ENCODE assay signal across 2 cellular contexts in the genomic region with DNA sequence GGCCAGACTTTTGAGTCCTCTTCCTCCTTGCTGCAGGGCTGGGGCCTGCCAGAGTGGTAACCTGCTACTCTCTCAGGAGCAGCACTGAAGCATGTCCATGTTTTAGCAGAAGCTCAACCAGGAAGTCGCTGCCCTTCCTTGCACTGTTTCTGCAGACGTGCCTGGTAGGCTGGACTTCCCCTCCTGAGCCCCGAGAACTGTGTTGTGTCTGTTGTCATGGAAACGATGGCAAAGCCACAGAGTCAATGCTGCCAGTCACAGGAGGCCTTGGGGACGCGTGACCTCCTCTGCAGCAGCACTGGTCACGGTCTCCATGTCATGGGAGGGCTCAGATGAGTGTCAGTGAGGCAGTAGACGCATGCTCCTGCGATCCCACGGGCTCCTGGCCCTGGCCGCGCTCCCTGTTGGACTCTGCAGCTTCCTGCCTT.
TF ChIP-seq lines count a peak whose summit lies in the region.

No MANE protein-coding gene starts in this region.

TF ChIP-seq in WTC11, 78 proteins besides CTCF, POLR2A, EP300 and RAD21 (continued from another document):
- TF ChIP-seq, protein P1, sequence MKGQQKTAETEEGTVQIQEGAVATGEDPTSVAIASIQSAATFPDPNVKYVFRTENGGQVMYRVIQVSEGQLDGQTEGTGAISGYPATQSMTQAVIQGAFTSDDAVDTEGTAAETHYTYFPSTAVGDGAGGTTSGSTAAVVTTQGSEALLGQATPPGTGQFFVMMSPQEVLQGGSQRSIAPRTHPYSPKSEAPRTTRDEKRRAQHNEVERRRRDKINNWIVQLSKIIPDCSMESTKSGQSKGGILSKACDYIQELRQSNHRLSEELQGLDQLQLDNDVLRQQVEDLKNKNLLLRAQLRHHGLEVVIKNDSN (CRISPR knock-in tag; IDR thresholded peaks at IDR 0.05) = no peak
- TF ChIP-seq FOXJ3 (CRISPR knock-in tag; IDR thresholded peaks at IDR 0.05; ENCODE audit: borderline replicate concordance) (no peak), TP53 (CRISPR knock-in tag; IDR thresholded peaks at IDR 0.05) (no peak), EMX1 (CRISPR knock-in tag; IDR thresholded peaks at IDR 0.05) (no peak), ZNF317 (CRISPR knock-in tag; IDR thresholded peaks at IDR 0.05; ENCODE audit: borderline replicate concordance, low read depth) (no peak), MXD4 (CRISPR knock-in tag; IDR thresholded peaks at IDR 0.05; ENCODE audit: borderline replicate concordance) (no peak), NR2C2 (CRISPR knock-in tag; IDR thresholded peaks at IDR 0.05) (no peak), NFE2L1 (CRISPR knock-in tag; IDR thresholded peaks at IDR 0.05) (no peak), CREB1 (CRISPR knock-in tag; IDR thresholded peaks at IDR 0.05) (no peak), JUN (CRISPR knock-in tag; IDR thresholded peaks at IDR 0.05) (no peak), SP1 (CRISPR knock-in tag; conservative IDR thresholded peaks at IDR 0.05) (no peak)
- TF ChIP-seq, protein P2, sequence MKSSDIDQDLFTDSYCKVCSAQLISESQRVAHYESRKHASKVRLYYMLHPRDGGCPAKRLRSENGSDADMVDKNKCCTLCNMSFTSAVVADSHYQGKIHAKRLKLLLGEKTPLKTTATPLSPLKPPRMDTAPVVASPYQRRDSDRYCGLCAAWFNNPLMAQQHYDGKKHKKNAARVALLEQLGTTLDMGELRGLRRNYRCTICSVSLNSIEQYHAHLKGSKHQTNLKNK (CRISPR knock-in tag; IDR thresholded peaks at IDR 0.05) = no peak
- TF ChIP-seq, protein P3, sequence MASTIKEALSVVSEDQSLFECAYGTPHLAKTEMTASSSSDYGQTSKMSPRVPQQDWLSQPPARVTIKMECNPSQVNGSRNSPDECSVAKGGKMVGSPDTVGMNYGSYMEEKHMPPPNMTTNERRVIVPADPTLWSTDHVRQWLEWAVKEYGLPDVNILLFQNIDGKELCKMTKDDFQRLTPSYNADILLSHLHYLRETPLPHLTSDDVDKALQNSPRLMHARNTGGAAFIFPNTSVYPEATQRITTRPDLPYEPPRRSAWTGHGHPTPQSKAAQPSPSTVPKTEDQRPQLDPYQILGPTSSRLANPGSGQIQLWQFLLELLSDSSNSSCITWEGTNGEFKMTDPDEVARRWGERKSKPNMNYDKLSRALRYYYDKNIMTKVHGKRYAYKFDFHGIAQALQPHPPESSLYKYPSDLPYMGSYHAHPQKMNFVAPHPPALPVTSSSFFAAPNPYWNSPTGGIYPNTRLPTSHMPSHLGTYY (CRISPR knock-in tag; IDR thresholded peaks at IDR 0.05) = no peak
TF ChIP-seq in WTC11: peak in this region for 0.

TF ChIP-seq in liver, 16 proteins besides CTCF, POLR2A, EP300 and RAD21 (continued from another document):
- TF ChIP-seq NR2F2 (IDR thresholded peaks at IDR 0.05) (peak; percentile 44), SP1 (IDR thresholded peaks at IDR 0.05) (peak; percentile 50)
